Comparison of ENCODE assay signal across 1 cellular context in the genomic region with DNA sequence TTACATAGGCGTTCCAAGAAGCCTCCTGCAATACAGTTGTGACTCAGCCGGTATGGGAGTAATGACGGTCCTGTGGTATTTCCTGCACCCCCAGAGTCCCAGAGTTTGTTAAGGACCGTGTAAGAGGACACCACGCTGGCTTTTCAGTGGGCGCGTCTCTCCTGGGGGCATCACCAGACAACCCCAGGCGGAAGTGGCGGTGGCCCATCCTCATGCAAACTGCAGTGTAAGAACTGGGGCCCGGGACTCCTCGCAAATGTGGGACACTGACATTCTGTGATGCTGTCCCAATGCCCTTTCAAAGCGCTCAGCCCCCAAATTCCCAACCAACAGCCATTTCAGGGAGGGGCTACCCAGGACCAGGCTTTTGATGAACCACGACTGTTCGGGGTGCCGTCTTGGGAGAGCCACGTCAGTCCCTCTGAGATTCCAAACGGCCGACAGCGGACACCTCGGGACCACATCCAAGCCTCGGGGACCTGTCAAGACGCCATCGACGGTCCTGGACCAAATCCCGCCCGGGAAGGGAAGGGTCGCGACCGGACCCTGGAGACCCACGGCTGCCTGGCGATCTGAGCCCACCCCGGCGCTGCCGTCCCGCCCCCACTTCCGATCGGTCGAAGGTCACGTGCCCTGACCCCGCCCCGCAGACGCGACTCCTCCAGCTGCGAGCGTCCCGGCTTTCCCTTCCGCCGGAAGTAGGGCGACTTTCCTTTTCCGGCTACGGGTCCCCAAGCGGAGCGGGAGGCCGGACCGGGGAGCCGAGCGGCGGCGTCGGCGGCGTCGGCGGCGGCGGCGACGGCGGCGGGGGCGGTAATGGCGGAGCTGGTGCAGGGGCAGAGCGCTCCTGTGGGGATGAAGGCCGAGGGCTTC.
TF ChIP-seq lines count a peak whose summit lies in the region.

A gene with protein sequence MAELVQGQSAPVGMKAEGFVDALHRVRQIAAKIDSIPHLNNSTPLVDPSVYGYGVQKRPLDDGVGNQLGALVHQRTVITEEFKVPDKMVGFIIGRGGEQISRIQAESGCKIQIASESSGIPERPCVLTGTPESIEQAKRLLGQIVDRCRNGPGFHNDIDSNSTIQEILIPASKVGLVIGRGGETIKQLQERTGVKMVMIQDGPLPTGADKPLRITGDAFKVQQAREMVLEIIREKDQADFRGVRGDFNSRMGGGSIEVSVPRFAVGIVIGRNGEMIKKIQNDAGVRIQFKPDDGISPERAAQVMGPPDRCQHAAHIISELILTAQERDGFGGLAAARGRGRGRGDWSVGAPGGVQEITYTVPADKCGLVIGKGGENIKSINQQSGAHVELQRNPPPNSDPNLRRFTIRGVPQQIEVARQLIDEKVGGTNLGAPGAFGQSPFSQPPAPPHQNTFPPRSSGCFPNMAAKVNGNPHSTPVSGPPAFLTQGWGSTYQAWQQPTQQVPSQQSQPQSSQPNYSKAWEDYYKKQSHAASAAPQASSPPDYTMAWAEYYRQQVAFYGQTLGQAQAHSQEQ (plus strand): TSS at position 713 of the 873 bp plus-strand sequence. CDS start 104 bp downstream, at position 817.

TF ChIP-seq in K562, 482 proteins besides CTCF, POLR2A, EP300 and RAD21 (continued from another document and continues in another):
- TF ChIP-seq, protein P1, sequence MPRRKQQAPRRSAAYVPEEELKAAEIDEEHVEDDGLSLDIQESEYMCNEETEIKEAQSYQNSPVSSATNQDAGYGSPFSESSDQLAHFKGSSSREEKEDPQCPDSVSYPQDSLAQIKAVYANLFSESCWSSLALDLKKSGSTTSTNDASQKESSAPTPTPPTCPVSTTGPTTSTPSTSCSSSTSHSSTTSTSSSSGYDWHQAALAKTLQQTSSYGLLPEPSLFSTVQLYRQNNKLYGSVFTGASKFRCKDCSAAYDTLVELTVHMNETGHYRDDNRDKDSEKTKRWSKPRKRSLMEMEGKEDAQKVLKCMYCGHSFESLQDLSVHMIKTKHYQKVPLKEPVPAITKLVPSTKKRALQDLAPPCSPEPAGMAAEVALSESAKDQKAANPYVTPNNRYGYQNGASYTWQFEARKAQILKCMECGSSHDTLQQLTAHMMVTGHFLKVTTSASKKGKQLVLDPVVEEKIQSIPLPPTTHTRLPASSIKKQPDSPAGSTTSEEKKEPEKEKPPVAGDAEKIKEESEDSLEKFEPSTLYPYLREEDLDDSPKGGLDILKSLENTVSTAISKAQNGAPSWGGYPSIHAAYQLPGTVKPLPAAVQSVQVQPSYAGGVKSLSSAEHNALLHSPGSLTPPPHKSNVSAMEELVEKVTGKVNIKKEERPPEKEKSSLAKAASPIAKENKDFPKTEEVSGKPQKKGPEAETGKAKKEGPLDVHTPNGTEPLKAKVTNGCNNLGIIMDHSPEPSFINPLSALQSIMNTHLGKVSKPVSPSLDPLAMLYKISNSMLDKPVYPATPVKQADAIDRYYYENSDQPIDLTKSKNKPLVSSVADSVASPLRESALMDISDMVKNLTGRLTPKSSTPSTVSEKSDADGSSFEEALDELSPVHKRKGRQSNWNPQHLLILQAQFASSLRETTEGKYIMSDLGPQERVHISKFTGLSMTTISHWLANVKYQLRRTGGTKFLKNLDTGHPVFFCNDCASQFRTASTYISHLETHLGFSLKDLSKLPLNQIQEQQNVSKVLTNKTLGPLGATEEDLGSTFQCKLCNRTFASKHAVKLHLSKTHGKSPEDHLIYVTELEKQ (CRISPR knock-in tag; IDR thresholded peaks at IDR 0.05): no peak
- peak; percentile 97 for TF ChIP-seq GABPB1 (CRISPR knock-in tag; IDR thresholded peaks at IDR 0.05)
- TF ChIP-seq JUND (IDR thresholded peaks at IDR 0.05; ENCODE audit: borderline replicate concordance, low read depth, low read length): no peak; the same call in 1 of the 2 replicates
- TF ChIP-seq JUND (tag; IDR thresholded peaks at IDR 0.05; ENCODE audit: borderline replicate concordance, low read depth, low read length): peak; percentile 33; the same call in 1 of the 3 replicates
- TF ChIP-seq RBM39 (optimal IDR thresholded peaks at IDR 0.05; ENCODE audit: low read depth, low read length): no peak
- TF ChIP-seq DPF2 (IDR thresholded peaks at IDR 0.05): no peak
- TF ChIP-seq SMAD1 (IDR thresholded peaks at IDR 0.05; ENCODE audit: low read depth, low read length, partially characterized antibody): peak; percentile 75
- TF ChIP-seq NRF1 (conservative IDR thresholded peaks at IDR 0.05 in 1 of 2, IDR thresholded peaks at IDR 0.05 in 1 of 2): peak in 1 of 2 experiments; percentile 20; a peak in 1 of 4 replicates
- TF ChIP-seq, protein P2, sequence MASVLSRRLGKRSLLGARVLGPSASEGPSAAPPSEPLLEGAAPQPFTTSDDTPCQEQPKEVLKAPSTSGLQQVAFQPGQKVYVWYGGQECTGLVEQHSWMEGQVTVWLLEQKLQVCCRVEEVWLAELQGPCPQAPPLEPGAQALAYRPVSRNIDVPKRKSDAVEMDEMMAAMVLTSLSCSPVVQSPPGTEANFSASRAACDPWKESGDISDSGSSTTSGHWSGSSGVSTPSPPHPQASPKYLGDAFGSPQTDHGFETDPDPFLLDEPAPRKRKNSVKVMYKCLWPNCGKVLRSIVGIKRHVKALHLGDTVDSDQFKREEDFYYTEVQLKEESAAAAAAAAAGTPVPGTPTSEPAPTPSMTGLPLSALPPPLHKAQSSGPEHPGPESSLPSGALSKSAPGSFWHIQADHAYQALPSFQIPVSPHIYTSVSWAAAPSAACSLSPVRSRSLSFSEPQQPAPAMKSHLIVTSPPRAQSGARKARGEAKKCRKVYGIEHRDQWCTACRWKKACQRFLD (CRISPR knock-in tag; IDR thresholded peaks at IDR 0.05): 0 out of 2 replicates have a peak, but pooled peaks have one; percentile 11
- TF ChIP-seq DIDO1 (tag; IDR thresholded peaks at IDR 0.05; ENCODE audit: low read depth): peak; percentile 25; the same call in 1 of the 2 replicates
- TF ChIP-seq PHF8 (IDR thresholded peaks at IDR 0.05; ENCODE audit: borderline replicate concordance, low read length): peak; percentile 96
- TF ChIP-seq ZFP36 (IDR thresholded peaks at IDR 0.05; ENCODE audit: low read depth, low read length, partially characterized antibody): no peak
- no peak for TF ChIP-seq MCM5 (IDR thresholded peaks at IDR 0.05; ENCODE audit: low read depth)
- TF ChIP-seq, protein P3, sequence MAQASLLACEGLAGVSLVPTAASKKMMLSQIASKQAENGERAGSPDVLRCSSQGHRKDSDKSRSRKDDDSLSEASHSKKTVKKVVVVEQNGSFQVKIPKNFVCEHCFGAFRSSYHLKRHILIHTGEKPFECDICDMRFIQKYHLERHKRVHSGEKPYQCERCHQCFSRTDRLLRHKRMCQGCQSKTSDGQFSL (CRISPR knock-in tag; IDR thresholded peaks at IDR 0.05): 0 out of 2 replicates have a peak, but pooled peaks have one; percentile 33
- TF ChIP-seq, protein P3 (tag; IDR thresholded peaks at IDR 0.05): 0 out of 4 replicates have a peak, but pooled peaks of 1 of the 2 experiments have one; percentile 34
- TF ChIP-seq ZNF174 (CRISPR knock-in tag; IDR thresholded peaks at IDR 0.05): no peak
- TF ChIP-seq SMAD3 (CRISPR knock-in tag; conservative IDR thresholded peaks at IDR 0.05): no peak
- TF ChIP-seq, protein P4, sequence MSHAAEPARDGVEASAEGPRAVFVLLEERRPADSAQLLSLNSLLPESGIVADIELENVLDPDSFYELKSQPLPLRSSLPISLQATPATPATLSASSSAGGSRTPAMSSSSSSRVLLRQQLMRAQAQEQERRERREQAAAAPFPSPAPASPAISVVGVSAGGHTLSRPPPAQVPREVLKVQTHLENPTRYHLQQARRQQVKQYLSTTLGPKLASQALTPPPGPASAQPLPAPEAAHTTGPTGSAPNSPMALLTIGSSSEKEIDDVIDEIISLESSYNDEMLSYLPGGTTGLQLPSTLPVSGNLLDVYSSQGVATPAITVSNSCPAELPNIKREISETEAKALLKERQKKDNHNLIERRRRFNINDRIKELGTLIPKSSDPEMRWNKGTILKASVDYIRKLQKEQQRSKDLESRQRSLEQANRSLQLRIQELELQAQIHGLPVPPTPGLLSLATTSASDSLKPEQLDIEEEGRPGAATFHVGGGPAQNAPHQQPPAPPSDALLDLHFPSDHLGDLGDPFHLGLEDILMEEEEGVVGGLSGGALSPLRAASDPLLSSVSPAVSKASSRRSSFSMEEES (CRISPR knock-in tag; IDR thresholded peaks at IDR 0.05): peak; percentile 97
- TF ChIP-seq ATF7 (IDR thresholded peaks at IDR 0.05): peak; percentile 60
- no peak for TF ChIP-seq SRSF3 (IDR thresholded peaks at IDR 0.05; ENCODE audit: insufficient read depth, low read length)
- TF ChIP-seq MYC (IDR thresholded peaks at IDR 0.05; ENCODE audit: low read depth, low read length): peak; percentile 49
- TF ChIP-seq MYC (CRISPR knock-in tag; IDR thresholded peaks at IDR 0.05; ENCODE audit: borderline replicate concordance, low read depth): peak; percentile 50; the same call in 1 of the 2 replicates
- TF ChIP-seq KDM5B (IDR thresholded peaks at IDR 0.05; ENCODE audit: insufficient replicate concordance, low read depth, low read length): peak; percentile 69
- TF ChIP-seq KLF16 (IDR thresholded peaks at IDR 0.05): no peak
- no peak for TF ChIP-seq XRCC3 (IDR thresholded peaks at IDR 0.05)
- TF ChIP-seq L3MBTL2 (IDR thresholded peaks at IDR 0.05): peak; percentile 53
- TF ChIP-seq MAFK (IDR thresholded peaks at IDR 0.05; ENCODE audit: low read length): no peak
- no peak for TF ChIP-seq CSDE1 (IDR thresholded peaks at IDR 0.05)
- TF ChIP-seq, protein P5, sequence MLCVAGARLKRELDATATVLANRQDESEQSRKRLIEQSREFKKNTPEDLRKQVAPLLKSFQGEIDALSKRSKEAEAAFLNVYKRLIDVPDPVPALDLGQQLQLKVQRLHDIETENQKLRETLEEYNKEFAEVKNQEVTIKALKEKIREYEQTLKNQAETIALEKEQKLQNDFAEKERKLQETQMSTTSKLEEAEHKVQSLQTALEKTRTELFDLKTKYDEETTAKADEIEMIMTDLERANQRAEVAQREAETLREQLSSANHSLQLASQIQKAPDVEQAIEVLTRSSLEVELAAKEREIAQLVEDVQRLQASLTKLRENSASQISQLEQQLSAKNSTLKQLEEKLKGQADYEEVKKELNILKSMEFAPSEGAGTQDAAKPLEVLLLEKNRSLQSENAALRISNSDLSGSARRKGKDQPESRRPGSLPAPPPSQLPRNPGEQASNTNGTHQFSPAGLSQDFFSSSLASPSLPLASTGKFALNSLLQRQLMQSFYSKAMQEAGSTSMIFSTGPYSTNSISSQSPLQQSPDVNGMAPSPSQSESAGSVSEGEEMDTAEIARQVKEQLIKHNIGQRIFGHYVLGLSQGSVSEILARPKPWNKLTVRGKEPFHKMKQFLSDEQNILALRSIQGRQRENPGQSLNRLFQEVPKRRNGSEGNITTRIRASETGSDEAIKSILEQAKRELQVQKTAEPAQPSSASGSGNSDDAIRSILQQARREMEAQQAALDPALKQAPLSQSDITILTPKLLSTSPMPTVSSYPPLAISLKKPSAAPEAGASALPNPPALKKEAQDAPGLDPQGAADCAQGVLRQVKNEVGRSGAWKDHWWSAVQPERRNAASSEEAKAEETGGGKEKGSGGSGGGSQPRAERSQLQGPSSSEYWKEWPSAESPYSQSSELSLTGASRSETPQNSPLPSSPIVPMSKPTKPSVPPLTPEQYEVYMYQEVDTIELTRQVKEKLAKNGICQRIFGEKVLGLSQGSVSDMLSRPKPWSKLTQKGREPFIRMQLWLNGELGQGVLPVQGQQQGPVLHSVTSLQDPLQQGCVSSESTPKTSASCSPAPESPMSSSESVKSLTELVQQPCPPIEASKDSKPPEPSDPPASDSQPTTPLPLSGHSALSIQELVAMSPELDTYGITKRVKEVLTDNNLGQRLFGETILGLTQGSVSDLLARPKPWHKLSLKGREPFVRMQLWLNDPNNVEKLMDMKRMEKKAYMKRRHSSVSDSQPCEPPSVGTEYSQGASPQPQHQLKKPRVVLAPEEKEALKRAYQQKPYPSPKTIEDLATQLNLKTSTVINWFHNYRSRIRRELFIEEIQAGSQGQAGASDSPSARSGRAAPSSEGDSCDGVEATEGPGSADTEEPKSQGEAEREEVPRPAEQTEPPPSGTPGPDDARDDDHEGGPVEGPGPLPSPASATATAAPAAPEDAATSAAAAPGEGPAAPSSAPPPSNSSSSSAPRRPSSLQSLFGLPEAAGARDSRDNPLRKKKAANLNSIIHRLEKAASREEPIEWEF (CRISPR knock-in tag; IDR thresholded peaks at IDR 0.05): no peak
- TF ChIP-seq ZZZ3 (IDR thresholded peaks at IDR 0.05): 0 out of 2 replicates have a peak, but pooled peaks have one; percentile 24
- TF ChIP-seq SIN3B (IDR thresholded peaks at IDR 0.05; ENCODE audit: low read depth): peak; percentile 89
- no peak for TF ChIP-seq KDM1A (IDR thresholded peaks at IDR 0.05)
- peak; percentile 49 for TF ChIP-seq TBP (optimal IDR thresholded peaks at IDR 0.05; ENCODE audit: low read depth, low read length)
- TF ChIP-seq, protein P6, sequence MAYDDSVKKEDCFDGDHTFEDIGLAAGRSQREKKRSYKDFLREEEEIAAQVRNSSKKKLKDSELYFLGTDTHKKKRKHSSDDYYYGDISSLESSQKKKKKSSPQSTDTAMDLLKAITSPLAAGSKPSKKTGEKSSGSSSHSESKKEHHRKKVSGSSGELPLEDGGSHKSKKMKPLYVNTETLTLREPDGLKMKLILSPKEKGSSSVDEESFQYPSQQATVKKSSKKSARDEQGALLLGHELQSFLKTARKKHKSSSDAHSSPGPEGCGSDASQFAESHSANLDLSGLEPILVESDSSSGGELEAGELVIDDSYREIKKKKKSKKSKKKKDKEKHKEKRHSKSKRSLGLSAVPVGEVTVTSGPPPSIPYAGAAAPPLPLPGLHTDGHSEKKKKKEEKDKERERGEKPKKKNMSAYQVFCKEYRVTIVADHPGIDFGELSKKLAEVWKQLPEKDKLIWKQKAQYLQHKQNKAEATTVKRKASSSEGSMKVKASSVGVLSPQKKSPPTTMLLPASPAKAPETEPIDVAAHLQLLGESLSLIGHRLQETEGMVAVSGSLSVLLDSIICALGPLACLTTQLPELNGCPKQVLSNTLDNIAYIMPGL (CRISPR knock-in tag; IDR thresholded peaks at IDR 0.05): 0 out of 2 replicates have a peak, but pooled peaks have one; percentile 45
- TF ChIP-seq, protein P7, sequence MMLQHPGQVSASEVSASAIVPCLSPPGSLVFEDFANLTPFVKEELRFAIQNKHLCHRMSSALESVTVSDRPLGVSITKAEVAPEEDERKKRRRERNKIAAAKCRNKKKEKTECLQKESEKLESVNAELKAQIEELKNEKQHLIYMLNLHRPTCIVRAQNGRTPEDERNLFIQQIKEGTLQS (IDR thresholded peaks at IDR 0.05): peak; percentile 55
- TF ChIP-seq, protein P7 (CRISPR knock-in tag; conservative IDR thresholded peaks at IDR 0.05): no peak
- TF ChIP-seq, protein P8, sequence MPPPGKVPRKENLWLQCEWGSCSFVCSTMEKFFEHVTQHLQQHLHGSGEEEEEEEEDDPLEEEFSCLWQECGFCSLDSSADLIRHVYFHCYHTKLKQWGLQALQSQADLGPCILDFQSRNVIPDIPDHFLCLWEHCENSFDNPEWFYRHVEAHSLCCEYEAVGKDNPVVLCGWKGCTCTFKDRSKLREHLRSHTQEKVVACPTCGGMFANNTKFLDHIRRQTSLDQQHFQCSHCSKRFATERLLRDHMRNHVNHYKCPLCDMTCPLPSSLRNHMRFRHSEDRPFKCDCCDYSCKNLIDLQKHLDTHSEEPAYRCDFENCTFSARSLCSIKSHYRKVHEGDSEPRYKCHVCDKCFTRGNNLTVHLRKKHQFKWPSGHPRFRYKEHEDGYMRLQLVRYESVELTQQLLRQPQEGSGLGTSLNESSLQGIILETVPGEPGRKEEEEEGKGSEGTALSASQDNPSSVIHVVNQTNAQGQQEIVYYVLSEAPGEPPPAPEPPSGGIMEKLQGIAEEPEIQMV (tag; conservative IDR thresholded peaks at IDR 0.05; ENCODE audit: low read depth): no peak
- TF ChIP-seq SMARCA5 (IDR thresholded peaks at IDR 0.05): no peak
